ENCODE assay signal across 9 cellular contexts in genomic region chr20:59004493-59004762, GRCh38. TPM values are rescaled to one million over a fixed set of nuclear protein-coding genes. Genes with fewer than 3 reads are reported as not detected.
A peak's percentile ranks its signal among the peaks of the same experiment; 100 is the strongest.
DNase-seq lines count a peak whose midpoint lies in the region; ATAC-seq and TF ChIP-seq lines count a peak whose summit lies in the region.
"Had no signal": no experiment of that assay in that cellular context is flagged by ENCODE, and none has a peak within 500 bp of the region (broad histone marks: within the 10 kb centered on the region; RNA-seq: fewer than 3 reads in every experiment).

No MANE protein-coding gene starts in this region.

- H3K27ac ChIP-seq in OCI-LY1 (ENCODE audit: low read depth, low read length, poor library complexity, severe bottlenecking) (peak overlapping the region; percentile 91), right atrium auricular region (peak overlapping the region; percentile 31 to 92)

- no peaks in the 10 kb centered on the region for H3K27me3 ChIP-seq in OCI-LY1 (ENCODE audit: insufficient read depth, low read length)
- H3K27me3 ChIP-seq in right atrium auricular region: no peaks in the 10 kb centered on the region

- H3K4me1 ChIP-seq in OCI-LY1 (ENCODE audit: insufficient read depth, low read length, severe bottlenecking): peaks cover 51% of the 10 kb centered on the region
- peaks cover 0 to 58% of the 10 kb centered on the region in 2 donors for H3K4me1 ChIP-seq in right atrium auricular region

- no peaks in the 10 kb centered on the region for H3K79me2 ChIP-seq in OCI-LY1 (ENCODE audit: insufficient read depth, low read length)

- no peaks in the 10 kb centered on the region for H4K20me1 ChIP-seq in OCI-LY1 (ENCODE audit: insufficient read depth, low read length)

- H3K4me3 Mint-ChIP-seq in activated T-cell treated with anti-CD3 and anti-CD28 coated beads, Interleukin-2, amount 50 U/mL, for 4 hours: peak overlapping the region; percentile 77
- peak overlapping the region; percentile 75 for H3K4me3 Mint-ChIP-seq in stimulated activated naive CD8-positive, alpha-beta T cell treated with anti-CD3 and anti-CD28 coated beads, Interleukin-15, Interleukin-2, amounts not matched to agents 100 ng/mL and 50 ng/mL, for 24 hours

- H3K4me1 Mint-ChIP-seq in activated T-cell treated with anti-CD3 and anti-CD28 coated beads, Interleukin-2, amount 50 U/mL, for 4 hours (ENCODE audit: low read depth): peaks cover 40% of the 10 kb centered on the region
- peaks cover 33% of the 10 kb centered on the region for H3K4me1 Mint-ChIP-seq in stimulated activated naive CD8-positive, alpha-beta T cell treated with anti-CD3 and anti-CD28 coated beads, Interleukin-15, Interleukin-2, amounts not matched to agents 100 ng/mL and 50 ng/mL, for 24 hours (ENCODE audit: low read depth)

- H3K4me2 ChIP-seq in OCI-LY1 (ENCODE audit: low read length): peak overlapping the region; percentile 85

- H3K27me3 Mint-ChIP-seq in activated T-cell treated with anti-CD3 and anti-CD28 coated beads, Interleukin-2, amount 50 U/mL, for 4 hours (ENCODE audit: low read depth): no peaks in the 10 kb centered on the region
- no peaks in the 10 kb centered on the region for H3K27me3 Mint-ChIP-seq in stimulated activated naive CD8-positive, alpha-beta T cell treated with anti-CD3 and anti-CD28 coated beads, Interleukin-15, Interleukin-2, amounts not matched to agents 100 ng/mL and 50 ng/mL, for 24 hours

- no peaks in the 10 kb centered on the region for H3F3A ChIP-seq in OCI-LY1 (ENCODE audit: insufficient read depth, low read length)

- H3K9me2 ChIP-seq in OCI-LY1 (ENCODE audit: low read depth, low read length): no peaks in the 10 kb centered on the region

- ATAC-seq in activated T-cell treated with anti-CD3 and anti-CD28 coated beads, Interleukin-2, amount 50 U/mL, for 4 hours: no peak
- ATAC-seq in HG02970 (IDR thresholded peaks at IDR 0.05; ENCODE audit: low FRiP score, unreplicated experiment) (no peak), GM18511 (IDR thresholded peaks at IDR 0.05; ENCODE audit: unreplicated experiment) (no peak), HG02571 (IDR thresholded peaks at IDR 0.05; ENCODE audit: unreplicated experiment) (no peak)

- no peak overlapping the region for H2AFZ ChIP-seq in OCI-LY1 (ENCODE audit: low read length)

- peak; percentile 47 for DNase-seq in activated T-cell treated with anti-CD3 and anti-CD28 coated beads, Interleukin-2, amount 50 U/mL, for 4 hours
- no peak for DNase-seq in right atrium auricular region (ENCODE audit: low spot score)
- DNase-seq in GM19238 (ENCODE audit: insufficient read length, low spot score): no peak

- H3K9me3 ChIP-seq in OCI-LY1 (ENCODE audit: low read length) (no peaks in the 10 kb centered on the region), right atrium auricular region (no peaks in the 10 kb centered on the region)

- no peaks in the 10 kb centered on the region for H3K9me3 Mint-ChIP-seq in activated T-cell treated with anti-CD3 and anti-CD28 coated beads, Interleukin-2, amount 50 U/mL, for 4 hours
- no peaks in the 10 kb centered on the region for H3K9me3 Mint-ChIP-seq in stimulated activated naive CD8-positive, alpha-beta T cell treated with anti-CD3 and anti-CD28 coated beads, Interleukin-15, Interleukin-2, amounts not matched to agents 100 ng/mL and 50 ng/mL, for 24 hours

- TF ChIP-seq CTCF in OCI-LY1 (IDR thresholded peaks at IDR 0.05; ENCODE audit: low read length) (no peak), right atrium auricular region (IDR thresholded peaks at IDR 0.05) (no peak)

- peak overlapping the region; percentile 18 for H3K9ac ChIP-seq in OCI-LY1 (ENCODE audit: low read length)

- no peaks in the 10 kb centered on the region for H3K36me3 Mint-ChIP-seq in activated T-cell treated with anti-CD3 and anti-CD28 coated beads, Interleukin-2, amount 50 U/mL, for 4 hours (ENCODE audit: insufficient read depth)
- peaks cover 5% of the 10 kb centered on the region for H3K36me3 Mint-ChIP-seq in stimulated activated naive CD8-positive, alpha-beta T cell treated with anti-CD3 and anti-CD28 coated beads, Interleukin-15, Interleukin-2, amounts not matched to agents 100 ng/mL and 50 ng/mL, for 24 hours (ENCODE audit: low read depth)

- H3K4me3 ChIP-seq in OCI-LY1 (ENCODE audit: low read depth, low read length, poor library complexity, severe bottlenecking): peak overlapping the region; percentile 91
- peak overlapping the region in 1 of 2 donors; percentile 86 for H3K4me3 ChIP-seq in right atrium auricular region

- H3K27ac Mint-ChIP-seq in stimulated activated naive CD8-positive, alpha-beta T cell treated with anti-CD3 and anti-CD28 coated beads, Interleukin-15, Interleukin-2, amounts not matched to agents 100 ng/mL and 50 ng/mL, for 24 hours: peak overlapping the region; percentile 83

- peaks cover 42% of the 10 kb centered on the region for H3K36me3 ChIP-seq in OCI-LY1 (ENCODE audit: insufficient read depth, low read length)
- H3K36me3 ChIP-seq in right atrium auricular region: peaks cover 36% of the 10 kb centered on the region

RNA-seq across cellular contexts. Expression of gene CTSZ, which starts 2.6 kb away (rescaled TPM):
- total RNA-seq in activated T-cell treated with anti-CD3 and anti-CD28 coated beads, Interleukin-2, amount 50 U/mL, for 4 hours: 10 to 100 TPM; 18.7 to 27.9 (median 20.0) TPM
- total RNA-seq in right atrium auricular region: 100 to 1,000 TPM; 117 to 152 TPM

RNA-seq across cellular contexts. Expression of gene TUBB1, which starts 14.8 kb away (rescaled TPM):
- total RNA-seq in activated T-cell treated with anti-CD3 and anti-CD28 coated beads, Interleukin-2, amount 50 U/mL, for 4 hours: not detected
- total RNA-seq in right atrium auricular region: under 1 TPM; 0.19 to 0.35 TPM
- total RNA-seq: HT1080 had no signal

RNA-seq across cellular contexts. Expression of gene NELFCD, which starts 23.4 kb away (rescaled TPM):
- 100 to 1,000 TPM; 119 to 146 (median 128) TPM for total RNA-seq in activated T-cell treated with anti-CD3 and anti-CD28 coated beads, Interleukin-2, amount 50 U/mL, for 4 hours
- total RNA-seq in right atrium auricular region: 10 to 100 TPM; 24.5 to 27.5 TPM

RNA-seq across cellular contexts. Expression of gene ATP5F1E, which starts 27.7 kb away (rescaled TPM):
- 10 to 100 TPM; 86.1 to 99.3 (median 95.0) TPM for total RNA-seq in activated T-cell treated with anti-CD3 and anti-CD28 coated beads, Interleukin-2, amount 50 U/mL, for 4 hours
- 10 to 100 TPM; 41.3 to 42.0 TPM for total RNA-seq in right atrium auricular region

RNA-seq across cellular contexts. Expression of gene PRELID3B, which starts 38.2 kb away (rescaled TPM):
- 100 to 1,000 TPM; 147 to 174 (median 160) TPM for total RNA-seq in activated T-cell treated with anti-CD3 and anti-CD28 coated beads, Interleukin-2, amount 50 U/mL, for 4 hours
- 10 to 100 TPM; 34.6 to 35.2 TPM for total RNA-seq in right atrium auricular region

Comparison
In these comparisons a context has a peak if more than half of its experiments do, and no peak if none do; other contexts are left out.
1. RNA of gene CTSZ, which starts 2.6 kb away (total RNA-seq): 117 to 152 TPM in right atrium auricular region; 18.7 to 27.9 TPM in activated T-cell treated with anti-CD3 and anti-CD28 coated beads, Interleukin-2, amount 50 U/mL, for 4 hours; every median in the first group is over 4 times any median in the second.
2. RNA of gene NELFCD, which starts 23.4 kb away (total RNA-seq): 119 to 146 TPM in activated T-cell treated with anti-CD3 and anti-CD28 coated beads, Interleukin-2, amount 50 U/mL, for 4 hours; 24.5 to 27.5 TPM in right atrium auricular region; every median in the first group is over 4 times any median in the second.